8 cellular contexts compared by ENCODE assay signal in genomic region chr1:8026976-8027747, GRCh38. TPM values are rescaled to one million over a fixed set of nuclear protein-coding genes. Genes with fewer than 3 reads are reported as not detected.
DNase-seq lines count a peak whose midpoint lies in the region; ATAC-seq, FAIRE-seq and TF ChIP-seq lines count a peak whose summit lies in the region.

No MANE protein-coding gene starts in this region.

- H3K9ac ChIP-seq in keratinocyte (ENCODE audit: control insufficient read depth, extremely low read depth, insufficient read depth, low read length), result peak overlapping the region; percentile 84

- peak overlapping the region; percentile 69 for H3K27ac Mint-ChIP-seq in stimulated activated naive B cell treated with anti-CD40 and anti-IgM and Interleukin-4, amounts not matched to agents 10 μg/mL and 1 μg/mL and 100 μg/mL, for 72 hours

- DNase-seq in HK-2 (ENCODE audit: unreplicated experiment), result peak; percentile 73
- DNase-seq in astrocyte of the cerebellum (ENCODE audit: low read depth), result no peak
- DNase-seq in keratinocyte (ENCODE audit: low read depth, low spot score), result no peak
- no peak for DNase-seq in stimulated activated naive B cell treated with anti-CD40 and anti-IgM and Interleukin-4, amounts not matched to agents 10 μg/mL and 1 μg/mL and 100 μg/mL, for 72 hours
- DNase-seq in amniotic stem cell (lab: John Stamatoyannopoulos, UW), result no peak
- no peak for DNase-seq in AML-193 (lab: John Stamatoyannopoulos, UW)
- no peak for DNase-seq in DMS153 (lab: John Stamatoyannopoulos, UW)
- no peak for DNase-seq in stimulated activated naive CD4-positive, alpha-beta T cell (lab: John Stamatoyannopoulos, UW)

- peak overlapping the region; percentile 58 for H3K27ac ChIP-seq in keratinocyte (ENCODE audit: control insufficient read depth, insufficient read depth, low read length)

- H3K36me3 Mint-ChIP-seq in stimulated activated naive B cell treated with anti-CD40 and anti-IgM and Interleukin-4, amounts not matched to agents 10 μg/mL and 1 μg/mL and 100 μg/mL, for 72 hours, result peaks cover 4 to 7% of the 10 kb centered on the region in 2 donors

- H3K27me3 ChIP-seq in keratinocyte (ENCODE audit: control insufficient read depth, extremely low read depth, insufficient read depth, low read length), result no peaks in the 10 kb centered on the region

- H3K4me1 ChIP-seq in keratinocyte (ENCODE audit: control insufficient read depth, extremely low read depth, insufficient read depth, low read length), result peaks cover 48% of the 10 kb centered on the region

- H4K20me1 ChIP-seq in keratinocyte (ENCODE audit: control insufficient read depth, extremely low read depth, insufficient read depth, low read length), result peaks cover 7% of the 10 kb centered on the region

- peak overlapping the region; percentile 92 for H3K4me3 ChIP-seq in astrocyte of the cerebellum (ENCODE audit: low read depth, low read length)
- H3K4me3 ChIP-seq in keratinocyte (ENCODE audit: control insufficient read depth in 2 of 3, extremely low read depth in 1 of 3, insufficient read depth in 2 of 3, low read depth in 1 of 3, low read length in 3 of 3), result peak overlapping the region; percentile 47 to 57 (median 51)

- H3K9me3 ChIP-seq in keratinocyte (ENCODE audit: control insufficient read depth, low read depth, low read length), result no peaks in the 10 kb centered on the region

- in situ Hi-C loops in astrocyte of the cerebellum (cut with HindIII; ENCODE audit: low sequenced_read_pairs), result no loop called here

- peaks cover 1 to 16% of the 10 kb centered on the region in 2 experiments for H3K36me3 ChIP-seq in keratinocyte (ENCODE audit: control insufficient read depth in 2 of 2, extremely low read depth in 1 of 2, insufficient read depth in 2 of 2, low read length in 2 of 2)

- H3K27me3 Mint-ChIP-seq in stimulated activated naive B cell treated with anti-CD40 and anti-IgM and Interleukin-4, amounts not matched to agents 10 μg/mL and 1 μg/mL and 100 μg/mL, for 72 hours, result peaks cover 17 to 20% of the 10 kb centered on the region in 2 donors

- no peaks in the 10 kb centered on the region for H3K9me1 ChIP-seq in keratinocyte (ENCODE audit: control insufficient read depth, extremely low read depth, insufficient read depth, low read length)

- peak overlapping the region; percentile 17 for H2AFZ ChIP-seq in keratinocyte (ENCODE audit: control insufficient read depth, low read length)

- no peak for FAIRE-seq in keratinocyte (lab: Jason Lieb, UNC)

- peak overlapping the region; percentile 79 to 86 for H3K4me3 Mint-ChIP-seq in stimulated activated naive B cell treated with anti-CD40 and anti-IgM and Interleukin-4, amounts not matched to agents 10 μg/mL and 1 μg/mL and 100 μg/mL, for 72 hours

- peaks cover 47% of the 10 kb centered on the region for H3K79me2 ChIP-seq in keratinocyte (ENCODE audit: control insufficient read depth, insufficient read depth, low read length)

- peaks cover 11 to 14% of the 10 kb centered on the region in 2 donors for H3K4me1 Mint-ChIP-seq in stimulated activated naive B cell treated with anti-CD40 and anti-IgM and Interleukin-4, amounts not matched to agents 10 μg/mL and 1 μg/mL and 100 μg/mL, for 72 hours

- H3K9me3 Mint-ChIP-seq in stimulated activated naive B cell treated with anti-CD40 and anti-IgM and Interleukin-4, amounts not matched to agents 10 μg/mL and 1 μg/mL and 100 μg/mL, for 72 hours, result no peaks in the 10 kb centered on the region

- dilution Hi-C loops in keratinocyte (cut with MboI; ENCODE audit: extremely low pct_ligation_motif_present, low sequenced_read_pairs), result no loop called here

- TF ChIP-seq CTCF in astrocyte of the cerebellum (IDR thresholded peaks at IDR 0.05; ENCODE audit: low read depth, low read length, missing control alignments), result no peak
- TF ChIP-seq CTCF in keratinocyte (optimal IDR thresholded peaks at IDR 0.05 in 1 of 3, IDR thresholded peaks at IDR 0.05 in 1 of 3, conservative IDR thresholded peaks at IDR 0.05 in 1 of 3; ENCODE audit: extremely low read depth in 1 of 3, insufficient read depth in 2 of 3, low read length in 3 of 3), result no peak

- peak overlapping the region; percentile 72 for H3K4me2 ChIP-seq in keratinocyte (ENCODE audit: control insufficient read depth, extremely low read depth, insufficient read depth, low read depth, low read length)

- no peak for ATAC-seq in stimulated activated naive B cell treated with anti-CD40 and anti-IgM and Interleukin-4, amounts not matched to agents 10 μg/mL and 1 μg/mL and 100 μg/mL, for 72 hours (replicated peaks)

RNA-seq across cellular contexts. Expression of gene ERRFI1, which starts 1.1 kb away (rescaled TPM):
- polyA plus RNA-seq in keratinocyte, result 75.7 to 130 TPM (median 97.0 TPM) in 3 replicates
- polyA plus RNA-seq in keratinocyte (2011; ENCODE audit: low read depth), result 39.7 TPM
- 58.1 and 97.0 TPM in 2 replicates for polyA plus RNA-seq in keratinocyte (2011; cell fraction: cytosol; rRNA removed)
- 132 and 155 TPM in 2 replicates for polyA plus RNA-seq in keratinocyte (2011; cell fraction: nucleus; rRNA removed)
- 42.8 and 92.9 TPM in 2 replicates for polyA plus RNA-seq in keratinocyte (2012; ENCODE audit: low replicate concordance)
- polyA minus RNA-seq in keratinocyte, result 17.4 to 68.3 TPM (median 50.7 TPM) in 3 replicates
- 31.5 TPM for polyA minus RNA-seq in keratinocyte (2011; cell fraction: cytosol; rRNA and poly(A)+ RNA removed)
- 40.3 and 72.9 TPM in 2 replicates for polyA minus RNA-seq in keratinocyte (2011; cell fraction: nucleus; rRNA and poly(A)+ RNA removed)
